ENCODE assay signal across 10 cellular contexts in genomic region chr4:162891788-162892707, GRCh38.
A peak's percentile ranks its signal among the peaks of the same experiment; 100 is the strongest.
DNase-seq lines count a peak whose midpoint lies in the region; ATAC-seq and TF ChIP-seq lines count a peak whose summit lies in the region.
"Had no signal": no experiment of that assay in that cellular context is flagged by ENCODE, and none has a peak within 500 bp of the region (broad histone marks: within the 10 kb centered on the region; RNA-seq: fewer than 3 reads in every experiment).

No MANE protein-coding gene starts in this region.

- peaks cover 9% of the 10 kb centered on the region for H3K4me1 ChIP-seq in PC-3 (ENCODE audit: insufficient read depth, low read length)
- H3K4me1 ChIP-seq in osteoblast (ENCODE audit: insufficient read depth, low read length), result no peaks in the 10 kb centered on the region

- no peak overlapping the region for H3K9ac ChIP-seq in PC-3 (ENCODE audit: low read length)

- no peaks in the 10 kb centered on the region for H3K9me2 ChIP-seq in PC-3 (replicated peaks; ENCODE audit: low read length)

- no peak overlapping the region for H3K4me3 ChIP-seq in PC-3 (ENCODE audit: low read length)
- no peak overlapping the region for H3K4me3 ChIP-seq in osteoblast (ENCODE audit: insufficient read depth, low read length)

- intact Hi-C loops in PC-3 (cut with micrococcal nuclease), result no loop called here

- H3K27me3 ChIP-seq in PC-3 (ENCODE audit: low read length) (no peaks in the 10 kb centered on the region), osteoblast (ENCODE audit: insufficient read depth, low read length) (no peaks in the 10 kb centered on the region)

- H3K36me3 ChIP-seq in PC-3 (ENCODE audit: low read depth, low read length), result no peaks in the 10 kb centered on the region
- H3K36me3 ChIP-seq in osteoblast (ENCODE audit: insufficient read depth, low read length), result no peaks in the 10 kb centered on the region

- no peaks in the 10 kb centered on the region for H3K9me3 ChIP-seq in PC-3 (ENCODE audit: low read length)
- H3K9me3 ChIP-seq in osteoblast (ENCODE audit: low read depth, low read length), result no peaks in the 10 kb centered on the region

- H4K20me1 ChIP-seq in PC-3 (ENCODE audit: low read length) (no peaks in the 10 kb centered on the region), osteoblast (ENCODE audit: insufficient read depth, low read length) (no peaks in the 10 kb centered on the region)

- CTCF ChIA-PET in PC-3 (lab: Charles Lee), result no interaction called here

- no peaks in the 10 kb centered on the region for H3F3A ChIP-seq in PC-3 (ENCODE audit: low read length, unreplicated experiment)

- peak; percentile 77 for DNase-seq in DMS 273 (lab: John Stamatoyannopoulos, UW; ENCODE audit: unreplicated experiment)
- peak; percentile 40 for DNase-seq in PC-3
- no peak for DNase-seq in NCI-H128 (lab: John Stamatoyannopoulos, UW; ENCODE audit: unreplicated experiment)
- DNase-seq in NCI-H446 treated with DMSO at 0.1 percent for 48 hours (lab: John Stamatoyannopoulos, UW), result no peak
- DNase-seq in osteoblast (ENCODE audit: insufficient read length, low spot score, missing footprints), result no peak
- no peak for DNase-seq in HuH-7 (ENCODE audit: low spot score)
- DNase-seq: CD4-positive, alpha-beta T cell had no signal

- H3K4me2 ChIP-seq in PC-3 (ENCODE audit: low read length), result no peak overlapping the region
- no peak overlapping the region for H3K4me2 ChIP-seq in osteoblast (ENCODE audit: insufficient read depth, low read length)

- TF ChIP-seq CTCF in PC-3 (conservative IDR thresholded peaks at IDR 0.05; ENCODE audit: low read depth, low read length), result no peak
- no peak for TF ChIP-seq CTCF in osteoblast (IDR thresholded peaks at IDR 0.05; ENCODE audit: extremely low read depth, low read depth, low read length)

- no peak overlapping the region for H2AFZ ChIP-seq in PC-3 (ENCODE audit: low read length)
- H2AFZ ChIP-seq in osteoblast (ENCODE audit: low read length), result no peak overlapping the region

- peak; percentile 99 for ATAC-seq in GM19395 (IDR thresholded peaks at IDR 0.05; ENCODE audit: unreplicated experiment)
- ATAC-seq in HG03066 (IDR thresholded peaks at IDR 0.05; ENCODE audit: low read depth, unreplicated experiment), result peak; percentile 99
- ATAC-seq in PC-3, result peak; percentile 82

- no TSS peak for BruUV-seq in PC-3 (replicated peaks; lab: Mats Ljungman, UMichigan)

- H3K27ac ChIP-seq in PC-3 (ENCODE audit: low read length) (no peak overlapping the region), osteoblast (ENCODE audit: low read depth, low read length) (no peak overlapping the region)
- H3K27ac ChIP-seq: epithelial cell of prostate had no signal

- H3K79me2 ChIP-seq in PC-3 (ENCODE audit: low read length) (no peaks in the 10 kb centered on the region), osteoblast (ENCODE audit: insufficient read depth, low read length) (no peaks in the 10 kb centered on the region)

- POLR2A ChIA-PET in PC-3 (lab: Charles Lee; ENCODE audit: unreplicated experiment), result no interaction called here

Comparison
In these comparisons a context has a peak if more than half of its experiments do, and no peak if none do; other contexts are left out.
1. DNase-seq: peak in DMS 273 (single experiment) and PC-3 (single experiment); none in NCI-H128 (single experiment), NCI-H446 treated with DMSO at 0.1 percent for 48 hours (single experiment), osteoblast (single experiment) and HuH-7 (single experiment).
2. Peak in every context shown above with its lines, with median percentiles within 50 percentile points of each other: ATAC-seq.